ENCODE assay signal across 8 cellular contexts in genomic region chr20:3819413-3820047, GRCh38. TPM values are rescaled to one million over a fixed set of nuclear protein-coding genes. Genes with fewer than 3 reads are reported as not detected.
A peak's percentile ranks its signal among the peaks of the same experiment; 100 is the strongest.
DNase-seq lines count a peak whose midpoint lies in the region; ATAC-seq, FAIRE-seq and TF ChIP-seq lines count a peak whose summit lies in the region.

No MANE protein-coding gene starts in this region.

- H3K27me3 ChIP-seq in bronchial epithelial cell (ENCODE audit: control insufficient read depth, insufficient read depth, low read length) (no peaks in the 10 kb centered on the region), mononuclear cell (ENCODE audit: insufficient read depth, low read length) (no peaks in the 10 kb centered on the region)

- ATAC-seq in GM21367 (IDR thresholded peaks at IDR 0.05; ENCODE audit: unreplicated experiment) (no peak), GM18873 (IDR thresholded peaks at IDR 0.05; ENCODE audit: low FRiP score, unreplicated experiment) (no peak), HG03025 (IDR thresholded peaks at IDR 0.05; ENCODE audit: low FRiP score, unreplicated experiment) (no peak)

- no peak for TF ChIP-seq CTCF in bronchial epithelial cell (IDR thresholded peaks at IDR 0.05; ENCODE audit: insufficient read depth, low read length, severe bottlenecking)

- peaks cover 16% of the 10 kb centered on the region for H3K36me3 ChIP-seq in bronchial epithelial cell (ENCODE audit: control insufficient read depth, insufficient read depth, low read length)

- H3K4me1 ChIP-seq in mononuclear cell (ENCODE audit: insufficient read depth, low read length): peaks cover 50% of the 10 kb centered on the region

- no peak for FAIRE-seq in bronchial epithelial cell (lab: Jason Lieb, UNC)

- H3K4me3 ChIP-seq in bronchial epithelial cell (ENCODE audit: low read depth, low read length): peak overlapping the region; percentile 56
- peak overlapping the region; percentile 83 for H3K4me3 ChIP-seq in mononuclear cell (ENCODE audit: low read length)

- DNase-seq in stimulated activated CD4-positive, alpha-beta T cell treated with anti-CD3 and anti-CD28 coated beads, Interleukin-15, amount 100 ng/mL, for 24 hours: peak; percentile 29
- no peak for DNase-seq in stimulated activated CD4-positive, alpha-beta T cell treated with anti-CD3 and anti-CD28 coated beads, Interleukin-12 subunit alpha, Interleukin-12 subunit beta, amount 100 ng/mL, for 4 hours
- DNase-seq in bronchial epithelial cell (ENCODE audit: low read depth): no peak
- no peak for DNase-seq in Ammon's horn (ENCODE audit: low spot score)

- H3K9me3 ChIP-seq in mononuclear cell (ENCODE audit: low read depth, low read length): no peaks in the 10 kb centered on the region

RNA-seq across cellular contexts. Expression of gene AP5S1, which starts 0.8 kb away (rescaled TPM):
- total RNA-seq in bronchial epithelial cell: 9.5 and 12.4 TPM in 2 replicates
- total RNA-seq in mononuclear cell: 3.9 TPM

RNA-seq across cellular contexts. Expression of gene CDC25B, which starts 23.4 kb away (rescaled TPM):
- total RNA-seq in bronchial epithelial cell: 7.6 and 17.9 TPM in 2 replicates
- 25.2 TPM for total RNA-seq in mononuclear cell

RNA-seq across cellular contexts. Expression of gene MAVS, which starts 27.1 kb away (rescaled TPM):
- 9.7 and 9.9 TPM in 2 replicates for total RNA-seq in bronchial epithelial cell
- 6.0 TPM for total RNA-seq in mononuclear cell

RNA-seq across cellular contexts. Expression of gene CENPB, which starts 33.0 kb away (rescaled TPM):
- total RNA-seq in bronchial epithelial cell (67.8 and 87.4 TPM in 2 replicates), mononuclear cell (45.5 TPM)

RNA-seq across cellular contexts. Expression of gene SPEF1, which starts 38.3 kb away (rescaled TPM):
- total RNA-seq in bronchial epithelial cell: under 0.01 TPM in 1 of 2 replicates, not detected in the other
- total RNA-seq in mononuclear cell: not detected
